Comparison of ENCODE assay signal across 9 cellular contexts in the genomic region with DNA sequence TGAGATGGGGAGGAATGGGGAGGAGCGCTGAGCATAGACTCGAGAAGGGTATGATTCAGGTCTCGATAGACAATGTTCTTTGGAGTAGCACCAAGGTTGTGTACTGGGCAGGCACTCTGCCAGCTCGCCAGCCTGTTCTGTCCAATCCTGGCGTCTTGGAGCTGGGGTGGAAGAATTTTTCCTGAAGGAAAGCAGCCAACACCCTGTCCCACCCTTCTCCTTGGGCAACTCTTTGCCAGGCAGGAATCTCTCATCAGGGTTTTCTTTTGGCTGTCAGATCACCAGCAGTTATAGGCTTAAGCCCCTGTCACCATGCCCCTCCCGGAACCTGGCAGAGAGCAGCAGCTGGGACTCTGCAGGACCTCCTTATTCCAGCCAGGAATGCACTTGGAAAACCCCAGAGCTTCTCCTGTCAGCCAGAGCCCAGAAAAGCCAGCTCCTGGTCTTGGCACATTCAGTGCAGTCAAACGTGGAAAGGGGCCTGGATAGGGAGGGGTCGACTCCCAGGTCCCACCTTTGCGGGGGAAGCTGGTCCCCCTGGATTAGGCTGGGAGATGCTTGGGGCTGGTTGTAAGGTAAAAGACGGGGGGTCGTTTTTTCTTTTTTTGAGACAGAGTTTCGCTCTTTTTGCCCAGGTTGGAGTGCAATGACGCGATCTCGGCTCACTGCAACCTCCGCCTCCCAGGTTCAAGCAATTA. TPM values are rescaled to one million over a fixed set of nuclear protein-coding genes. Genes with fewer than 3 reads are reported as not detected.
A peak's percentile ranks its signal among the peaks of the same experiment; 100 is the strongest.
DNase-seq lines count a peak whose midpoint lies in the region; ATAC-seq and TF ChIP-seq lines count a peak whose summit lies in the region.
"Had no signal": no experiment of that assay in that cellular context is flagged by ENCODE, and none has a peak within 500 bp of the region (broad histone marks: within the 10 kb centered on the region; RNA-seq: fewer than 3 reads in every experiment).

No MANE protein-coding gene starts in this region.

- TF ChIP-seq CTCF in Caco-2 (IDR thresholded peaks at IDR 0.05; ENCODE audit: insufficient read depth in 1 of 2, low read depth in 1 of 2, low read length in 1 of 2, severe bottlenecking in 1 of 2, unreplicated experiment in 1 of 2) (no peak), coronary artery (IDR thresholded peaks at IDR 0.05) (no peak), neural crest cell (conservative IDR thresholded peaks at IDR 0.05) (no peak)

- H3K4me3 Mint-ChIP-seq in Caco-2 (ENCODE audit: unreplicated experiment) = peak overlapping the region; percentile 83
- peak overlapping the region; percentile 89 for H3K4me3 Mint-ChIP-seq in neural crest cell

- DNase-seq in Caco-2 = peak in 1 of 2 experiments; percentile 42
- DNase-seq in NCI-H226 = peak; percentile 95
- DNase-seq in coronary artery (ENCODE audit: low spot score) = no peak
- no peak for DNase-seq in neural crest cell (ENCODE audit: low read depth, low spot score)
- DNase-seq in CD1c-positive myeloid dendritic cell (ENCODE audit: extremely low spot score) = no peak
- no peak for DNase-seq in iPS-NIHi11 (ENCODE audit: low spot score)
- DNase-seq: IMR-90 had no signal

- intact Hi-C loops in Caco-2 (cut with micrococcal nuclease; ENCODE audit: unreplicated experiment) = no loop called here

- H3K9me3 Mint-ChIP-seq in Caco-2 (ENCODE audit: unreplicated experiment) = no peaks in the 10 kb centered on the region
- no peaks in the 10 kb centered on the region for H3K9me3 Mint-ChIP-seq in neural crest cell

- POLR2A ChIA-PET in Caco-2 (lab: Charles Lee) = no interaction called here

- H3K27ac Mint-ChIP-seq in Caco-2 (ENCODE audit: unreplicated experiment) (peak overlapping the region; percentile 69), neural crest cell (ENCODE audit: unreplicated experiment) (no peak overlapping the region)

- ATAC-seq in GM19328 (IDR thresholded peaks at IDR 0.05; ENCODE audit: unreplicated experiment) = no peak
- ATAC-seq in HG03460 (IDR thresholded peaks at IDR 0.05; ENCODE audit: unreplicated experiment) = no peak

- peaks cover 4% of the 10 kb centered on the region; the same call in 1 of the 2 replicates for H3K9me3 ChIP-seq in Caco-2

- H3K36me3 Mint-ChIP-seq in Caco-2 (ENCODE audit: insufficient read depth, unreplicated experiment) (peaks cover 16% of the 10 kb centered on the region), neural crest cell (ENCODE audit: low read depth) (no peaks in the 10 kb centered on the region)

- H3K4me1 Mint-ChIP-seq in Caco-2 (ENCODE audit: low read depth, unreplicated experiment) (no peaks in the 10 kb centered on the region), neural crest cell (peaks cover 11% of the 10 kb centered on the region)

- H3K27me3 Mint-ChIP-seq in Caco-2 (ENCODE audit: insufficient read depth, unreplicated experiment) (no peaks in the 10 kb centered on the region), neural crest cell (ENCODE audit: low read depth) (no peaks in the 10 kb centered on the region)

- BruUV-seq in Caco-2 (replicated peaks; lab: Mats Ljungman, UMichigan) = no TSS peak

- no peak overlapping the region for H3K4me3 ChIP-seq in Caco-2 (ENCODE audit: low read depth, low read length)
- peak overlapping the region; percentile 93 for H3K4me3 ChIP-seq in coronary artery

- peaks cover 10% of the 10 kb centered on the region; the same call in 1 of the 2 replicates for H3K4me1 ChIP-seq in Caco-2

- peaks cover 3% of the 10 kb centered on the region for H3K36me3 ChIP-seq in Caco-2 (ENCODE audit: control insufficient read depth, insufficient read depth, low read length)

- CTCF ChIA-PET in Caco-2 (lab: Charles Lee) = no interaction called here

- H3K27ac ChIP-seq in coronary artery = no peak overlapping the region

- H3K27me3 ChIP-seq in Caco-2 (replicated peaks; ENCODE audit: control insufficient read depth, insufficient read depth, low read length) = no peaks in the 10 kb centered on the region

RNA-seq across cellular contexts. Expression of a gene that starts 14.4 kb away (rescaled TPM):
- total RNA-seq in Caco-2 (2022) (37.6 and 45.0 TPM in 2 replicates), neural crest cell (34.1 and 43.6 TPM in 2 replicates)
